19 cellular contexts compared by ENCODE assay signal in genomic region chr2:95299961-95300360, GRCh38. TPM values are rescaled to one million over a fixed set of nuclear protein-coding genes. Genes with fewer than 3 reads are reported as not detected.
"Had no signal": no experiment of that assay in that cellular context is flagged by ENCODE, and none has a peak within 500 bp of the region (broad histone marks: within the 10 kb centered on the region; RNA-seq: fewer than 3 reads in every experiment).

No MANE protein-coding gene starts in this region.

- H3K4me1 ChIP-seq: colonic mucosa, foreskin keratinocyte, psoas muscle had no signal

- H3K79me2 ChIP-seq: hepatocyte had no signal

- H3K27ac ChIP-seq: brain microvascular endothelial cell, colonic mucosa, foreskin keratinocyte, hepatocyte, psoas muscle, skin epidermis, suprapubic skin had no signal

- H2AFZ ChIP-seq: hepatocyte had no signal

- DNase-seq: activated CD4-positive, alpha-beta T cell treated with anti-CD3 and anti-CD28 coated beads, Interleukin-2, amount 10 ng/mL, durations not matched to agents 7 days and 5 days; activated CD8-positive, alpha-beta T cell treated with anti-CD3 and anti-CD28 coated beads, Interleukin-2, amount 10 ng/mL, durations not matched to agents 7 days and 5 days; activated naive CD4-positive, alpha-beta T cell treated with Interleukin-2 at 50 U/mL for 16 hours; activated naive CD8-positive, alpha-beta T cell treated with anti-CD3 and anti-CD28 coated beads, Interleukin-2, amount 10 ng/mL, durations not matched to agents 7 days and 5 days; activated T-cell treated with anti-CD3 and anti-CD28 coated beads, Interleukin-2, amount 50 U/mL, for 24 hours; brain microvascular endothelial cell; central memory CD4-positive, alpha-beta T cell; foreskin keratinocyte; left cardiac atrium; mesenchymal stem cell; naive B cell; psoas muscle; right cardiac atrium; T1000 had no signal

- H3K4me3 ChIP-seq: colonic mucosa, hepatocyte, mucosa of descending colon, psoas muscle, skin epidermis, suprapubic skin had no signal

- H3K4me2 ChIP-seq: hepatocyte had no signal

- ATAC-seq: activated CD8-positive, alpha-beta T cell treated with anti-CD3 and anti-CD28 coated beads, Interleukin-2, amount 10 ng/mL, durations not matched to agents 7 days and 5 days; left cardiac atrium; right cardiac atrium had no signal

- H3K36me3 ChIP-seq: brain microvascular endothelial cell, colonic mucosa, suprapubic skin had no signal

- H3K9me3 ChIP-seq: colonic mucosa, mucosa of descending colon, psoas muscle, suprapubic skin had no signal

- H3K27me3 ChIP-seq: brain microvascular endothelial cell, colonic mucosa, hepatocyte had no signal

RNA-seq across cellular contexts. Expression of gene KCNIP3, which starts 2.8 kb away (rescaled TPM):
- total RNA-seq: activated CD4-positive, alpha-beta T cell treated with anti-CD3 and anti-CD28 coated beads, Interleukin-2, amount 10 ng/mL, durations not matched to agents 7 days and 5 days; activated CD8-positive, alpha-beta T cell treated with anti-CD3 and anti-CD28 coated beads, Interleukin-2, amount 10 ng/mL, durations not matched to agents 7 days and 5 days; activated naive CD8-positive, alpha-beta T cell treated with anti-CD3 and anti-CD28 coated beads, Interleukin-2, amount 10 ng/mL, durations not matched to agents 7 days and 5 days had no signal
